Comparison of ENCODE assay signal across 8 cellular contexts in the genomic region with DNA sequence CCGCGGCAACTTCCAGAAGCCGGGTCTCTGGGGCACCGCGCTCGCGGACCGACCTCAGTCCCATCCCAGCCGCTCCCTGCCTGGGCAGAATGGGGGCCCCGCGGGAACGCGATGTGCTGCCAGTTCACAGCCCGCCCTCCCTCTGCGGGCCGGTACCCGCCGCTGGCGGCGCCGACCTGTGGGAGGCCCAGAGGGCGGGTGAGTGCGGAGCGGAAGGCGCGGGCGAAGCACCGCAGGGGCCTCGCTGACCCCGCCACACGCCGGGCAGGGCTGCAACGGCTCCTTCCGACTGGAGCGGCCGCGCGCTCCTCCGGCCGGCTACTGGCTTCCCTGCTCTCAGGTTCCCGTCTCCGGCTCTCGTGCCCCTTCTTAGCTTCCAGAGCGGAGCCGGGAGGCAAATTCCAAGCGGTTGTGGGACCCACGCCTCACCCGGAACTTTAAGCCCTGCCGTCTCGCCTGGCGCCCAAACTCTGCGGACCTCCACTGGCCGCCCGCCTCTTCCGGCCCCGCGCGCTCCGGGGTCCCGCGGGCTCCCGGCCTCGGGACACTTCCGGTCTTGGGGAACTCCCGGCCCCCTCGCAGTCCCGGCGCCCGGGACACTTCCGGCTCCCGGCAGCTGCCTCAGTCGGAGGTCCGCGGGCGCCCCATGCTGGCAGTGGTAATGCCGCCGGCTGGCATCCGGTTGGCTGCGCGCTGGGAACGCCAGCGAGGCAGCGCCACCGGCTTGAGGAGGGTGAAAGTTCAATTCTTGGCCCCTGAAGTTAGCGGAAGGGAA. TPM values are rescaled to one million over a fixed set of nuclear protein-coding genes. Genes with fewer than 3 reads are reported as not detected.
DNase-seq lines count a peak whose midpoint lies in the region; ATAC-seq and TF ChIP-seq lines count a peak whose summit lies in the region.

A gene with protein sequence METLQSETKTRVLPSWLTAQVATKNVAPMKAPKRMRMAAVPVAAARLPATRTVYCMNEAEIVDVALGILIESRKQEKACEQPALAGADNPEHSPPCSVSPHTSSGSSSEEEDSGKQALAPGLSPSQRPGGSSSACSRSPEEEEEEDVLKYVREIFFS (minus strand): TSS at position 485 of the 775 bp plus-strand sequence. CDS start 1,785 bp downstream, outside the sequence.

- H3K27me3 ChIP-seq in GM06990 (replicated peaks; ENCODE audit: control insufficient read depth, insufficient read depth, low read length) (no peaks in the 10 kb centered on the region), testis (no peaks in the 10 kb centered on the region)

- H3K36me3 ChIP-seq in GM06990 (ENCODE audit: control insufficient read depth, insufficient read depth, low read length) (peaks cover 29% of the 10 kb centered on the region), testis (ENCODE audit: low read depth, missing control alignments) (no peaks in the 10 kb centered on the region)

- DNase-seq in GM06990 (ENCODE audit: extremely low read depth, insufficient read length) (peak; percentile 96), HFF-Myc (ENCODE audit: extremely low read depth, low read depth) (peak; percentile 63), MV-4-11 (lab: John Stamatoyannopoulos, UW) (peak; percentile 93), SK-MEL-5 (ENCODE audit: low read depth, low spot score) (peak; percentile 97), globus pallidus (ENCODE audit: low spot score) (peak; percentile 95), omental fat pad (ENCODE audit: low spot score) (peak; percentile 79), testis (peak; percentile 94)
- peak; percentile 97 for DNase-seq in activated naive CD4-positive, alpha-beta T cell treated with anti-CD3 and anti-CD28 coated beads for 36 hours

- no peaks in the 10 kb centered on the region for H3K9me3 ChIP-seq in testis

- H3K36me3 Mint-ChIP-seq in activated naive CD4-positive, alpha-beta T cell treated with anti-CD3 and anti-CD28 coated beads for 36 hours (ENCODE audit: low read depth) = peaks cover 42% of the 10 kb centered on the region

- peak; percentile 93 for ATAC-seq in omental fat pad (ENCODE audit: low FRiP score)

- H3K4me1 ChIP-seq in testis = peaks cover 16% of the 10 kb centered on the region

- in situ Hi-C loops in SK-MEL-5 (cut with HindIII; ENCODE audit: low pct_unique_long_range_greater_than_20kb, low sequenced_read_pairs) = no loop called here

- H3K9me3 Mint-ChIP-seq in activated naive CD4-positive, alpha-beta T cell treated with anti-CD3 and anti-CD28 coated beads for 36 hours = no peaks in the 10 kb centered on the region

- H3K4me3 ChIP-seq in GM06990 (replicated peaks; ENCODE audit: low read depth, low read length) (peak within 1 kb of the TSS; percentile 75), HFF-Myc (replicated peaks; ENCODE audit: low read depth, low read length) (peak within 1 kb of the TSS; percentile 84), testis (peak within 1 kb of the TSS; percentile 73 to 79)

- TF ChIP-seq CTCF in GM06990 (IDR thresholded peaks at IDR 0.05; ENCODE audit: insufficient read depth, low read length, poor library complexity, severe bottlenecking) (peak; percentile 83), HFF-Myc (IDR thresholded peaks at IDR 0.05; ENCODE audit: low read depth, low read length, missing control alignments) (peak; percentile 58), omental fat pad (IDR thresholded peaks at IDR 0.05) (peak in 1 of 3 donors; percentile 17), testis (IDR thresholded peaks at IDR 0.05) (peak; percentile 62 to 67 (median 64))

- no peaks in the 10 kb centered on the region for H3K27me3 Mint-ChIP-seq in activated naive CD4-positive, alpha-beta T cell treated with anti-CD3 and anti-CD28 coated beads for 36 hours (ENCODE audit: low read depth)

- CTCF ChIA-PET in activated naive CD4-positive, alpha-beta T cell treated with anti-CD3 and anti-CD28 coated beads for 36 hours (lab: Charles Lee) = interaction anchor here (0.6 to 4.9 kb wide), 14 partner anchors 8 to 537 kb away, joined by 3 to 61 read pairs (median 4); a partner anchor contains a TSS

- WGBS in testis, 2 donors = 1% methylated on average over 18 to 83 of the region's 85 CpGs

- TF ChIP-seq POLR2A in testis (IDR thresholded peaks at IDR 0.05) = peak; percentile 19

- peaks cover 43% of the 10 kb centered on the region for H3K4me1 Mint-ChIP-seq in activated naive CD4-positive, alpha-beta T cell treated with anti-CD3 and anti-CD28 coated beads for 36 hours (ENCODE audit: low read depth)

- intact Hi-C loops in activated naive CD4-positive, alpha-beta T cell treated with anti-CD3 and anti-CD28 coated beads for 36 hours (cut with micrococcal nuclease) = loop anchor here (1.0 to 5.0 kb wide), 12 partner anchors 41 to 738 kb away; a partner anchor contains a TSS
- intact Hi-C loops in testis (cut with DNase I; ENCODE audit: low total_unique reads) = no loop called here

- H3K27ac ChIP-seq in testis = peak within 1 kb of the TSS; percentile 84 to 93

- peak within 1 kb of the TSS; percentile 89 for H3K4me3 Mint-ChIP-seq in activated naive CD4-positive, alpha-beta T cell treated with anti-CD3 and anti-CD28 coated beads for 36 hours

- peak within 1 kb of the TSS; percentile 95 for H3K27ac Mint-ChIP-seq in activated naive CD4-positive, alpha-beta T cell treated with anti-CD3 and anti-CD28 coated beads for 36 hours

RNA-seq across cellular contexts. Expression of the gene that starts here (rescaled TPM):
- total RNA-seq in SK-MEL-5 (2014; rRNA removed; shearing (Covaris generic)) = 84.8 and 87.6 TPM in 2 replicates
- 77.3 and 81.5 TPM in 2 replicates for polyA plus RNA-seq in SK-MEL-5 (2015; cell fraction: cytosol; rRNA removed)
- polyA plus RNA-seq in SK-MEL-5 (2015; cell fraction: nucleus; rRNA removed) = 70.6 and 85.2 TPM in 2 replicates
- total RNA-seq in activated naive CD4-positive, alpha-beta T cell treated with anti-CD3 and anti-CD28 coated beads for 36 hours = 10 to 100 TPM; 36.7 to 39.0 TPM
- total RNA-seq in omental fat pad (10 to 100 TPM; 24.6 to 50.8 (median 29.6) TPM), testis (10 to 100 TPM; 44.3 to 47.3 TPM)
- polyA plus RNA-seq in testis (ENCODE audit: insufficient read depth, low read depth, low replicate concordance) = 36.3 TPM

Comparison
In these comparisons a context has a peak if more than half of its experiments do, and no peak if none do; other contexts are left out.
1. Peak in every context shown above with its lines: DNase-seq, ATAC-seq, H3K4me3 ChIP-seq and H3K27ac ChIP-seq.